In the genomic region with DNA sequence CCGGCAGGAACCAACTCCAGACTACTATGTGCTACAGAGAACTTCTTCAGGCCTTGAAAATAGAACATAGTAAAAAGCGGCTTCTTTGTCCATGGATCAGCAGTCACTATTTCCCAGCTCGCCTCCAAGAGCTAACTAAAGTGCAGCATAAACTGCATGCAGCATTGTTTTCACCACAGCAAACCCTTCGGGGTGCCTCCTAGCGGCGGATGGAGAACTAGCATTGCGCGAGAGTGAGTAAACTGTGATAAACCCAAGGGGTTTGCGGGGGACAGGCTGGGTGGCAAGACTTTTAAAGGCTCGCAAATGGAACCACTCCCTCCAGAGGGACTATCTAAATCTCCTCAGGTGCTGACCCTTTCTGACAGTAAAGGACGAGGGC, we compare ENCODE assay signal across 9 cellular contexts. TPM values are rescaled to one million over a fixed set of nuclear protein-coding genes. Genes with fewer than 3 reads are reported as not detected.
A peak's percentile ranks its signal among the peaks of the same experiment; 100 is the strongest.
DNase-seq lines count a peak whose midpoint lies in the region; ATAC-seq and TF ChIP-seq lines count a peak whose summit lies in the region.
"Had no signal": no experiment of that assay in that cellular context is flagged by ENCODE, and none has a peak within 500 bp of the region (broad histone marks: within the 10 kb centered on the region; RNA-seq: fewer than 3 reads in every experiment).

No MANE protein-coding gene starts in this region.

- H3K36me3 ChIP-seq in adrenal gland (replicated peaks in 1 of 2), result no peaks in the 10 kb centered on the region

- H3K9me3 ChIP-seq in adrenal gland (replicated peaks in 1 of 3), result no peaks in the 10 kb centered on the region
- H3K9me3 ChIP-seq: mucosa of descending colon had no signal

- no peaks in the 10 kb centered on the region for H3K4me1 ChIP-seq in adrenal gland (replicated peaks in 1 of 2)

- H3K27me3 Mint-ChIP-seq in stimulated activated naive B cell treated with anti-CD40 and anti-IgM and Interleukin-4, amounts not matched to agents 10 μg/mL and 1 μg/mL and 100 μg/mL, for 72 hours, result peaks cover 25 to 31% of the 10 kb centered on the region in 2 donors

- whole genome bisulfite sequencing in adrenal gland, 4 donors, result 12 to 16% (median 13%) methylated on average over 10 to 11 of the region's 11 CpGs

- in situ Hi-C loops in Caki2 (cut with HindIII; ENCODE audit: low pct_unique_long_range_greater_than_20kb, low sequenced_read_pairs), result no loop called here

- H3K4me3 Mint-ChIP-seq in stimulated activated naive B cell treated with anti-CD40 and anti-IgM and Interleukin-4, amounts not matched to agents 10 μg/mL and 1 μg/mL and 100 μg/mL, for 72 hours, result peak overlapping the region in 1 of 2 donors; percentile 17

- H3K27ac Mint-ChIP-seq in stimulated activated naive B cell treated with anti-CD40 and anti-IgM and Interleukin-4, amounts not matched to agents 10 μg/mL and 1 μg/mL and 100 μg/mL, for 72 hours, result peak overlapping the region; percentile 5

- no peak for TF ChIP-seq POLR2A in adrenal gland (IDR thresholded peaks at IDR 0.05)

- peak in 5 of 6 experiments; percentile 22 to 43 (median 28) for TF ChIP-seq CTCF in adrenal gland (IDR thresholded peaks at IDR 0.05)

- peaks cover 6% of the 10 kb centered on the region for H3K27me3 ChIP-seq in adrenal gland

- peak; percentile 57 for ATAC-seq in HG03354 (IDR thresholded peaks at IDR 0.05; ENCODE audit: poor library complexity, severe bottlenecking, unreplicated experiment)
- ATAC-seq in stimulated activated naive B cell treated with anti-CD40 and anti-IgM and Interleukin-4, amounts not matched to agents 10 μg/mL and 1 μg/mL and 100 μg/mL, for 72 hours (replicated peaks), result peak in 1 of 2 donors; percentile 33
- no peak for ATAC-seq in HG02588 (IDR thresholded peaks at IDR 0.05; ENCODE audit: unreplicated experiment)
- ATAC-seq: mucosa of descending colon had no signal

- peak; percentile 34 for DNase-seq in Caki2 (ENCODE audit: low read depth)
- peak in 1 of 7 donors; percentile 22 for DNase-seq in adrenal gland
- DNase-seq in iPS-NIHi7 (ENCODE audit: extremely low spot score), result peak; percentile 81
- DNase-seq in stimulated activated naive B cell treated with anti-CD40 and anti-IgM and Interleukin-4, amounts not matched to agents 10 μg/mL and 1 μg/mL and 100 μg/mL, for 72 hours, result no peak
- no peak for DNase-seq in NCI-H2171 (lab: John Stamatoyannopoulos, UW)
- DNase-seq in 8988T, result no peak

- intact Hi-C loops in adrenal gland (cut with DNase I), result no loop called here

- H3K4me3 ChIP-seq in adrenal gland, result peak overlapping the region in 1 of 4 donors; percentile 43
- H3K4me3 ChIP-seq: mucosa of descending colon had no signal

- H3K36me3 Mint-ChIP-seq in stimulated activated naive B cell treated with anti-CD40 and anti-IgM and Interleukin-4, amounts not matched to agents 10 μg/mL and 1 μg/mL and 100 μg/mL, for 72 hours, result peaks cover 0 to 2% of the 10 kb centered on the region in 2 donors

- peaks cover 0 to 2% of the 10 kb centered on the region in 2 donors for H3K9me3 Mint-ChIP-seq in stimulated activated naive B cell treated with anti-CD40 and anti-IgM and Interleukin-4, amounts not matched to agents 10 μg/mL and 1 μg/mL and 100 μg/mL, for 72 hours

- no peak overlapping the region for H3K27ac ChIP-seq in adrenal gland

- peaks cover 3 to 8% of the 10 kb centered on the region in 2 donors for H3K4me1 Mint-ChIP-seq in stimulated activated naive B cell treated with anti-CD40 and anti-IgM and Interleukin-4, amounts not matched to agents 10 μg/mL and 1 μg/mL and 100 μg/mL, for 72 hours

RNA-seq across cellular contexts. Expression of a gene that starts 21.6 kb away (rescaled TPM):
- total RNA-seq in Caki2 (2014; rRNA removed; shearing (Covaris generic); ENCODE audit: low replicate concordance), result not detected in 2 replicates
- total RNA-seq in adrenal gland, result under 1 TPM in 2 of 8 donors, not detected in 6; 0.32 to 0.53 TPM
- 1 to 10 TPM in 1 of 3 donors, under 1 TPM in 2; 0.33 to 1.3 (median 0.40) TPM for polyA plus RNA-seq in adrenal gland

Comparison
In these comparisons a context has a peak if more than half of its experiments do, and no peak if none do; other contexts are left out.
1. DNase-seq: peak in Caki2 (single experiment) and iPS-NIHi7 (single experiment); none in stimulated activated naive B cell treated with anti-CD40 and anti-IgM and Interleukin-4, amounts not matched to agents 10 μg/mL and 1 μg/mL and 100 μg/mL, for 72 hours (single experiment), NCI-H2171 (single experiment) and 8988T (single experiment).